ENCODE assay signal across 15 cellular contexts in the genomic region with DNA sequence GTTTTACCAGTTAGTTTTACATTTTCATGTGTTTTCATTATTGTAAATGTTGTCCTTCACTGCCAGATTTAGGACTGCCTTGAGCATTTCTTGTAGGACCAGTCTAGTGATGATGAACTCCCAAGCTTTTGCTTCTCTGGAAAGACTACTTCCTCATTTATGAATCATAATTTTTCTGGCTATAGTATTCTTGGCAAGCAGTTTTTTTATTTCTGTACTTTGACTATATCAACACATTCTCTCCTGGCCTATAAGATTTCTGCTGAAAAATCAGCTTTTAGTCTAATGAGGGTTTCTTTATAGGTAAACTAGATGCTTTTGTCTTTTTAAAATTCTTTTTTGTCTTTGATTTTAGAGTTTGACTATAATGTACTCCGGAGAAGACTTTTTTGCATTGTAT.
DNase-seq lines count a peak whose midpoint lies in the region; ATAC-seq and TF ChIP-seq lines count a peak whose summit lies in the region.
"Had no signal": no experiment of that assay in that cellular context is flagged by ENCODE, and none has a peak within 500 bp of the region (broad histone marks: within the 10 kb centered on the region; RNA-seq: fewer than 3 reads in every experiment).

No MANE protein-coding gene starts in this region.

- no peaks in the 10 kb centered on the region for H3K27me3 Mint-ChIP-seq in neural crest cell (ENCODE audit: low read depth)
- H3K27me3 Mint-ChIP-seq: CD4-positive, alpha-beta memory T cell had no signal

- peak; percentile 10 to 16 for DNase-seq in Kasumi-1 (lab: John Stamatoyannopoulos, UW)
- peak; percentile 10 for DNase-seq in OCI-M1 (lab: John Stamatoyannopoulos, UW)
- DNase-seq in neural crest cell (ENCODE audit: low read depth, low spot score) = no peak
- DNase-seq in NCI-H2081 (lab: John Stamatoyannopoulos, UW) = no peak
- DNase-seq: C1 segment of cervical spinal cord; Calu3; CD4-positive, alpha-beta memory T cell; COR-L47; DMS153; DND-41; GM23248; H7; HCEC 1CT had no signal

- H3K4me3 ChIP-seq in HEK293 (ENCODE audit: low read depth, low read length) = no peak overlapping the region
- H3K4me3 ChIP-seq: GM23248 had no signal

- CTCF ChIA-PET in HEK293 (lab: Yijun Ruan, JAX) = no interaction called here

- TF ChIP-seq CTCF in HEK293 (tag by site-specific recombination; IDR thresholded peaks at IDR 0.05) (no peak), neural crest cell (conservative IDR thresholded peaks at IDR 0.05) (no peak)

- H3K4me1 ChIP-seq in HEK293 (ENCODE audit: control insufficient read depth, insufficient read depth, low read length) = no peaks in the 10 kb centered on the region

- H3K36me3 Mint-ChIP-seq in neural crest cell (ENCODE audit: low read depth) = peaks cover 13% of the 10 kb centered on the region
- H3K36me3 Mint-ChIP-seq: CD4-positive, alpha-beta memory T cell had no signal

- ATAC-seq in GM19397 (IDR thresholded peaks at IDR 0.05; ENCODE audit: unreplicated experiment) = no peak

- H3K9me3 Mint-ChIP-seq in neural crest cell = peaks cover 25% of the 10 kb centered on the region

- POLR2A ChIA-PET in HEK293 (lab: Yijun Ruan, JAX) = no interaction called here

- no peaks in the 10 kb centered on the region for H3K9me3 ChIP-seq in HEK293 (ENCODE audit: control insufficient read depth, insufficient read depth, low read depth, low read length)

- H3K27ac Mint-ChIP-seq in neural crest cell (ENCODE audit: unreplicated experiment) = peak overlapping the region; percentile 1
- H3K27ac Mint-ChIP-seq: CD4-positive, alpha-beta memory T cell had no signal

- H3K27ac ChIP-seq in HEK293 (ENCODE audit: extremely low read depth, low read depth, low read length) = no peak overlapping the region
- H3K27ac ChIP-seq: GM23248 had no signal

- no peaks in the 10 kb centered on the region for H3K4me1 Mint-ChIP-seq in neural crest cell
- H3K4me1 Mint-ChIP-seq: CD4-positive, alpha-beta memory T cell had no signal

- no peak overlapping the region for H3K4me3 Mint-ChIP-seq in neural crest cell
- H3K4me3 Mint-ChIP-seq: CD4-positive, alpha-beta memory T cell had no signal

- H3K36me3 ChIP-seq in HEK293 (ENCODE audit: control insufficient read depth in 2 of 2, insufficient read depth in 1 of 2, low read length in 2 of 2) = no peaks in the 10 kb centered on the region

TF ChIP-seq in HEK293, 187 proteins besides CTCF, POLR2A, EP300 and RAD21:
- TF ChIP-seq ZNF513 (tag by site-specific recombination; IDR thresholded peaks at IDR 0.05) (no peak), ZNF140 (tag by site-specific recombination; IDR thresholded peaks at IDR 0.05) (no peak), ZNF266 (tag by site-specific recombination; IDR thresholded peaks at IDR 0.05; ENCODE audit: low read depth) (no peak), SETDB1 (IDR thresholded peaks at IDR 0.05; ENCODE audit: insufficient read length, low read length) (peak; percentile 95), ZNF473 (tag by site-specific recombination; IDR thresholded peaks at IDR 0.05) (no peak), ZNF391 (tag by site-specific recombination; IDR thresholded peaks at IDR 0.05; ENCODE audit: borderline replicate concordance, low read depth) (no peak), ZNF585B (tag by site-specific recombination; IDR thresholded peaks at IDR 0.05) (no peak), ZNF521 (tag by site-specific recombination; IDR thresholded peaks at IDR 0.05) (no peak)

Comparison
In these comparisons a context has a peak if more than half of its experiments do, and no peak if none do; other contexts are left out.
1. DNase-seq: peak in Kasumi-1 (2 of 2) and OCI-M1 (single experiment); none in neural crest cell (single experiment) and NCI-H2081 (0 of 2).